In genomic region chr2:219498280-219499057, GRCh38 we compare ENCODE assay signal across 1 cellular context.
TF ChIP-seq lines count a peak whose summit lies in the region.

Gene GMPPA, plus strand, starts transcription at chr2:219498891. Its CDS starts 1,085 bp downstream, at chr2:219499976.

TF ChIP-seq in HepG2, 621 proteins besides CTCF, POLR2A, EP300 and RAD21 (continued from another document and continues in another):
- TF ChIP-seq THRA (CRISPR knock-in tag; IDR thresholded peaks at IDR 0.05; ENCODE audit: borderline replicate concordance) (no peak; the same call in 1 of the 2 replicates), MLLT10 (CRISPR knock-in tag; IDR thresholded peaks at IDR 0.05) (no peak), ZFY (CRISPR knock-in tag; IDR thresholded peaks at IDR 0.05) (peak; percentile 82), MYNN (CRISPR knock-in tag; IDR thresholded peaks at IDR 0.05; ENCODE audit: low read depth) (no peak), ONECUT2 (CRISPR knock-in tag; IDR thresholded peaks at IDR 0.05) (no peak), GATAD1 (CRISPR knock-in tag; IDR thresholded peaks at IDR 0.05) (peak; percentile 85), NCOA5 (CRISPR knock-in tag; IDR thresholded peaks at IDR 0.05) (no peak), BHLHE40 (IDR thresholded peaks at IDR 0.05; ENCODE audit: low read length) (peak; percentile 75), ATM (IDR thresholded peaks at IDR 0.05; ENCODE audit: borderline replicate concordance) (no peak), NRL (CRISPR knock-in tag; IDR thresholded peaks at IDR 0.05; ENCODE audit: borderline replicate concordance) (peak; percentile 89; the same call in 1 of the 2 replicates), PCBP2 (optimal IDR thresholded peaks at IDR 0.05; ENCODE audit: low read depth, low read length, poor library complexity, severe bottlenecking) (no peak), ZC3H13 (CRISPR knock-in tag; IDR thresholded peaks at IDR 0.05) (peak; percentile 7; the same call in 1 of the 2 replicates), KDM1A (CRISPR knock-in tag; IDR thresholded peaks at IDR 0.05) (0 out of 2 replicates have a peak, but pooled peaks have one; percentile 4), SATB2 (CRISPR knock-in tag; IDR thresholded peaks at IDR 0.05) (no peak), NAIF1 (CRISPR knock-in tag; IDR thresholded peaks at IDR 0.05; ENCODE audit: borderline replicate concordance) (no peak), MAFG (CRISPR knock-in tag; IDR thresholded peaks at IDR 0.05) (no peak), LBX2 (CRISPR knock-in tag; IDR thresholded peaks at IDR 0.05; ENCODE audit: borderline replicate concordance) (0 out of 2 replicates have a peak, but pooled peaks have one; percentile 12), RCOR2 (CRISPR knock-in tag; IDR thresholded peaks at IDR 0.05) (no peak), HOXA5 (CRISPR knock-in tag; IDR thresholded peaks at IDR 0.05) (peak; percentile 46), RFX5 (IDR thresholded peaks at IDR 0.05; ENCODE audit: low read depth, low read length) (no peak), TRIM24 (CRISPR knock-in tag; IDR thresholded peaks at IDR 0.05) (no peak), ZFP62 (CRISPR knock-in tag; IDR thresholded peaks at IDR 0.05) (no peak), MXD1 (CRISPR knock-in tag; IDR thresholded peaks at IDR 0.05) (no peak; the same call in none of the 2 replicates), TFDP1 (CRISPR knock-in tag; IDR thresholded peaks at IDR 0.05; ENCODE audit: borderline replicate concordance) (peak; percentile 62; the same call in 1 of the 2 replicates), SAP130 (CRISPR knock-in tag; IDR thresholded peaks at IDR 0.05; ENCODE audit: low read depth) (peak; percentile 98), SPEN (CRISPR knock-in tag; IDR thresholded peaks at IDR 0.05; ENCODE audit: low read depth) (peak; percentile 79), FOSL2 (CRISPR knock-in tag; IDR thresholded peaks at IDR 0.05) (no peak; the same call in none of the 2 replicates), ZSCAN12 (CRISPR knock-in tag; IDR thresholded peaks at IDR 0.05) (peak; percentile 74; the same call in 1 of the 2 replicates), ZNF720 (CRISPR knock-in tag; IDR thresholded peaks at IDR 0.05) (no peak), ZBTB39 (CRISPR knock-in tag; IDR thresholded peaks at IDR 0.05) (peak; percentile 53; the same call in 1 of the 2 replicates), ZNF644 (CRISPR knock-in tag; IDR thresholded peaks at IDR 0.05; ENCODE audit: low read depth) (no peak; the same call in 1 of the 2 replicates), PITX1 (CRISPR knock-in tag; IDR thresholded peaks at IDR 0.05) (no peak; the same call in none of the 2 replicates), ZNF746 (CRISPR knock-in tag; IDR thresholded peaks at IDR 0.05) (peak; percentile 21; the same call in 1 of the 2 replicates), KDM3A (CRISPR knock-in tag; IDR thresholded peaks at IDR 0.05; ENCODE audit: low read depth) (peak; percentile 24; the same call in 1 of the 2 replicates), PHF21A (CRISPR knock-in tag; IDR thresholded peaks at IDR 0.05) (peak; percentile 80; the same call in 1 of the 2 replicates), CREB1 (IDR thresholded peaks at IDR 0.05) (peak; percentile 48; the same call in 1 of the 2 replicates), CREB1 (CRISPR knock-in tag; IDR thresholded peaks at IDR 0.05) (peak; percentile 92)
- TF ChIP-seq, protein P1, sequence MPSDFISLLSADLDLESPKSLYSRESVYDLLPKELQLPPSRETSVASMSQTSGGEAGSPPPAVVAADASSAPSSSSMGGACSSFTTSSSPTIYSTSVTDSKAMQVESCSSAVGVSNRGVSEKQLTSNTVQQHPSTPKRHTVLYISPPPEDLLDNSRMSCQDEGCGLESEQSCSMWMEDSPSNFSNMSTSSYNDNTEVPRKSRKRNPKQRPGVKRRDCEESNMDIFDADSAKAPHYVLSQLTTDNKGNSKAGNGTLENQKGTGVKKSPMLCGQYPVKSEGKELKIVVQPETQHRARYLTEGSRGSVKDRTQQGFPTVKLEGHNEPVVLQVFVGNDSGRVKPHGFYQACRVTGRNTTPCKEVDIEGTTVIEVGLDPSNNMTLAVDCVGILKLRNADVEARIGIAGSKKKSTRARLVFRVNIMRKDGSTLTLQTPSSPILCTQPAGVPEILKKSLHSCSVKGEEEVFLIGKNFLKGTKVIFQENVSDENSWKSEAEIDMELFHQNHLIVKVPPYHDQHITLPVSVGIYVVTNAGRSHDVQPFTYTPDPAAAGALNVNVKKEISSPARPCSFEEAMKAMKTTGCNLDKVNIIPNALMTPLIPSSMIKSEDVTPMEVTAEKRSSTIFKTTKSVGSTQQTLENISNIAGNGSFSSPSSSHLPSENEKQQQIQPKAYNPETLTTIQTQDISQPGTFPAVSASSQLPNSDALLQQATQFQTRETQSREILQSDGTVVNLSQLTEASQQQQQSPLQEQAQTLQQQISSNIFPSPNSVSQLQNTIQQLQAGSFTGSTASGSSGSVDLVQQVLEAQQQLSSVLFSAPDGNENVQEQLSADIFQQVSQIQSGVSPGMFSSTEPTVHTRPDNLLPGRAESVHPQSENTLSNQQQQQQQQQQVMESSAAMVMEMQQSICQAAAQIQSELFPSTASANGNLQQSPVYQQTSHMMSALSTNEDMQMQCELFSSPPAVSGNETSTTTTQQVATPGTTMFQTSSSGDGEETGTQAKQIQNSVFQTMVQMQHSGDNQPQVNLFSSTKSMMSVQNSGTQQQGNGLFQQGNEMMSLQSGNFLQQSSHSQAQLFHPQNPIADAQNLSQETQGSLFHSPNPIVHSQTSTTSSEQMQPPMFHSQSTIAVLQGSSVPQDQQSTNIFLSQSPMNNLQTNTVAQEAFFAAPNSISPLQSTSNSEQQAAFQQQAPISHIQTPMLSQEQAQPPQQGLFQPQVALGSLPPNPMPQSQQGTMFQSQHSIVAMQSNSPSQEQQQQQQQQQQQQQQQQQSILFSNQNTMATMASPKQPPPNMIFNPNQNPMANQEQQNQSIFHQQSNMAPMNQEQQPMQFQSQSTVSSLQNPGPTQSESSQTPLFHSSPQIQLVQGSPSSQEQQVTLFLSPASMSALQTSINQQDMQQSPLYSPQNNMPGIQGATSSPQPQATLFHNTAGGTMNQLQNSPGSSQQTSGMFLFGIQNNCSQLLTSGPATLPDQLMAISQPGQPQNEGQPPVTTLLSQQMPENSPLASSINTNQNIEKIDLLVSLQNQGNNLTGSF (CRISPR knock-in tag; IDR thresholded peaks at IDR 0.05) = no peak; the same call in 1 of the 2 replicates
- TF ChIP-seq, protein P2, sequence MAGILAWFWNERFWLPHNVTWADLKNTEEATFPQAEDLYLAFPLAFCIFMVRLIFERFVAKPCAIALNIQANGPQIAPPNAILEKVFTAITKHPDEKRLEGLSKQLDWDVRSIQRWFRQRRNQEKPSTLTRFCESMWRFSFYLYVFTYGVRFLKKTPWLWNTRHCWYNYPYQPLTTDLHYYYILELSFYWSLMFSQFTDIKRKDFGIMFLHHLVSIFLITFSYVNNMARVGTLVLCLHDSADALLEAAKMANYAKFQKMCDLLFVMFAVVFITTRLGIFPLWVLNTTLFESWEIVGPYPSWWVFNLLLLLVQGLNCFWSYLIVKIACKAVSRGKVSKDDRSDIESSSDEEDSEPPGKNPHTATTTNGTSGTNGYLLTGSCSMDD (CRISPR knock-in tag; IDR thresholded peaks at IDR 0.05) = no peak
- TF ChIP-seq, protein P3, sequence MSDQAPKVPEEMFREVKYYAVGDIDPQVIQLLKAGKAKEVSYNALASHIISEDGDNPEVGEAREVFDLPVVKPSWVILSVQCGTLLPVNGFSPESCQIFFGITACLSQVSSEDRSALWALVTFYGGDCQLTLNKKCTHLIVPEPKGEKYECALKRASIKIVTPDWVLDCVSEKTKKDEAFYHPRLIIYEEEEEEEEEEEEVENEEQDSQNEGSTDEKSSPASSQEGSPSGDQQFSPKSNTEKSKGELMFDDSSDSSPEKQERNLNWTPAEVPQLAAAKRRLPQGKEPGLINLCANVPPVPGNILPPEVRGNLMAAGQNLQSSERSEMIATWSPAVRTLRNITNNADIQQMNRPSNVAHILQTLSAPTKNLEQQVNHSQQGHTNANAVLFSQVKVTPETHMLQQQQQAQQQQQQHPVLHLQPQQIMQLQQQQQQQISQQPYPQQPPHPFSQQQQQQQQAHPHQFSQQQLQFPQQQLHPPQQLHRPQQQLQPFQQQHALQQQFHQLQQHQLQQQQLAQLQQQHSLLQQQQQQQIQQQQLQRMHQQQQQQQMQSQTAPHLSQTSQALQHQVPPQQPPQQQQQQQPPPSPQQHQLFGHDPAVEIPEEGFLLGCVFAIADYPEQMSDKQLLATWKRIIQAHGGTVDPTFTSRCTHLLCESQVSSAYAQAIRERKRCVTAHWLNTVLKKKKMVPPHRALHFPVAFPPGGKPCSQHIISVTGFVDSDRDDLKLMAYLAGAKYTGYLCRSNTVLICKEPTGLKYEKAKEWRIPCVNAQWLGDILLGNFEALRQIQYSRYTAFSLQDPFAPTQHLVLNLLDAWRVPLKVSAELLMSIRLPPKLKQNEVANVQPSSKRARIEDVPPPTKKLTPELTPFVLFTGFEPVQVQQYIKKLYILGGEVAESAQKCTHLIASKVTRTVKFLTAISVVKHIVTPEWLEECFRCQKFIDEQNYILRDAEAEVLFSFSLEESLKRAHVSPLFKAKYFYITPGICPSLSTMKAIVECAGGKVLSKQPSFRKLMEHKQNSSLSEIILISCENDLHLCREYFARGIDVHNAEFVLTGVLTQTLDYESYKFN (CRISPR knock-in tag; conservative IDR thresholded peaks at IDR 0.05) = peak; percentile 76
- TF ChIP-seq, protein P4, sequence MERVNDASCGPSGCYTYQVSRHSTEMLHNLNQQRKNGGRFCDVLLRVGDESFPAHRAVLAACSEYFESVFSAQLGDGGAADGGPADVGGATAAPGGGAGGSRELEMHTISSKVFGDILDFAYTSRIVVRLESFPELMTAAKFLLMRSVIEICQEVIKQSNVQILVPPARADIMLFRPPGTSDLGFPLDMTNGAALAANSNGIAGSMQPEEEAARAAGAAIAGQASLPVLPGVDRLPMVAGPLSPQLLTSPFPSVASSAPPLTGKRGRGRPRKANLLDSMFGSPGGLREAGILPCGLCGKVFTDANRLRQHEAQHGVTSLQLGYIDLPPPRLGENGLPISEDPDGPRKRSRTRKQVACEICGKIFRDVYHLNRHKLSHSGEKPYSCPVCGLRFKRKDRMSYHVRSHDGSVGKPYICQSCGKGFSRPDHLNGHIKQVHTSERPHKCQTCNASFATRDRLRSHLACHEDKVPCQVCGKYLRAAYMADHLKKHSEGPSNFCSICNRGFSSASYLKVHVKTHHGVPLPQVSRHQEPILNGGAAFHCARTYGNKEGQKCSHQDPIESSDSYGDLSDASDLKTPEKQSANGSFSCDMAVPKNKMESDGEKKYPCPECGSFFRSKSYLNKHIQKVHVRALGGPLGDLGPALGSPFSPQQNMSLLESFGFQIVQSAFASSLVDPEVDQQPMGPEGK (CRISPR knock-in tag; IDR thresholded peaks at IDR 0.05) = peak; percentile 44
- TF ChIP-seq, protein P5, sequence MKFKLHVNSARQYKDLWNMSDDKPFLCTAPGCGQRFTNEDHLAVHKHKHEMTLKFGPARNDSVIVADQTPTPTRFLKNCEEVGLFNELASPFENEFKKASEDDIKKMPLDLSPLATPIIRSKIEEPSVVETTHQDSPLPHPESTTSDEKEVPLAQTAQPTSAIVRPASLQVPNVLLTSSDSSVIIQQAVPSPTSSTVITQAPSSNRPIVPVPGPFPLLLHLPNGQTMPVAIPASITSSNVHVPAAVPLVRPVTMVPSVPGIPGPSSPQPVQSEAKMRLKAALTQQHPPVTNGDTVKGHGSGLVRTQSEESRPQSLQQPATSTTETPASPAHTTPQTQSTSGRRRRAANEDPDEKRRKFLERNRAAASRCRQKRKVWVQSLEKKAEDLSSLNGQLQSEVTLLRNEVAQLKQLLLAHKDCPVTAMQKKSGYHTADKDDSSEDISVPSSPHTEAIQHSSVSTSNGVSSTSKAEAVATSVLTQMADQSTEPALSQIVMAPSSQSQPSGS (CRISPR knock-in tag; IDR thresholded peaks at IDR 0.05) = no peak
- TF ChIP-seq, protein P6, sequence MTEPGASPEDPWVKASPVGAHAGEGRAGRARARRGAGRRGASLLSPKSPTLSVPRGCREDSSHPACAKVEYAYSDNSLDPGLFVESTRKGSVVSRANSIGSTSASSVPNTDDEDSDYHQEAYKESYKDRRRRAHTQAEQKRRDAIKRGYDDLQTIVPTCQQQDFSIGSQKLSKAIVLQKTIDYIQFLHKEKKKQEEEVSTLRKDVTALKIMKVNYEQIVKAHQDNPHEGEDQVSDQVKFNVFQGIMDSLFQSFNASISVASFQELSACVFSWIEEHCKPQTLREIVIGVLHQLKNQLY (CRISPR knock-in tag; IDR thresholded peaks at IDR 0.05) = peak; percentile 59; the same call in 1 of the 2 replicates
